ENCODE assay signal across 12 cellular contexts in genomic region chr5:150053231-150053626, GRCh38. TPM values are rescaled to one million over a fixed set of nuclear protein-coding genes. Genes with fewer than 3 reads are reported as not detected.
DNase-seq lines count a peak whose midpoint lies in the region; ATAC-seq and TF ChIP-seq lines count a peak whose summit lies in the region.
"Had no signal": no experiment of that assay in that cellular context is flagged by ENCODE, and none has a peak within 500 bp of the region (broad histone marks: within the 10 kb centered on the region; RNA-seq: fewer than 3 reads in every experiment).

No MANE protein-coding gene starts in this region.

- H3K9me3 Mint-ChIP-seq in activated naive CD8-positive, alpha-beta T cell (ENCODE audit: low read depth) = no peaks in the 10 kb centered on the region
- no peaks in the 10 kb centered on the region for H3K9me3 Mint-ChIP-seq in activated naive CD8-positive, alpha-beta T cell treated with anti-CD3 and anti-CD28 coated beads for 36 hours

- ATAC-seq in SK-N-SH treated with all-trans-retinoic acid at 6 μM for 48 hours (peak; percentile 83), GM21786 (IDR thresholded peaks at IDR 0.05; ENCODE audit: unreplicated experiment) (no peak)

- peaks cover 2% of the 10 kb centered on the region for H3K36me3 Mint-ChIP-seq in activated naive CD8-positive, alpha-beta T cell
- peaks cover 23% of the 10 kb centered on the region for H3K36me3 Mint-ChIP-seq in activated naive CD8-positive, alpha-beta T cell treated with anti-CD3 and anti-CD28 coated beads for 36 hours

- no peak for TF ChIP-seq CTCF in fibroblast of mammary gland (conservative IDR thresholded peaks at IDR 0.05; ENCODE audit: control insufficient read depth, insufficient read depth, low read depth, low read length)

- no peak overlapping the region for H3K4me3 ChIP-seq in fibroblast of mammary gland (ENCODE audit: control insufficient read depth, low read depth, low read length)

- peak overlapping the region; percentile 16 for H3K27ac Mint-ChIP-seq in activated naive CD8-positive, alpha-beta T cell
- H3K27ac Mint-ChIP-seq in activated naive CD8-positive, alpha-beta T cell treated with anti-CD3 and anti-CD28 coated beads for 36 hours = no peak overlapping the region

- H3K4me1 Mint-ChIP-seq in activated naive CD8-positive, alpha-beta T cell (ENCODE audit: low read depth) = no peaks in the 10 kb centered on the region
- no peaks in the 10 kb centered on the region for H3K4me1 Mint-ChIP-seq in activated naive CD8-positive, alpha-beta T cell treated with anti-CD3 and anti-CD28 coated beads for 36 hours

- no peaks in the 10 kb centered on the region for H3K27me3 Mint-ChIP-seq in activated naive CD8-positive, alpha-beta T cell
- no peaks in the 10 kb centered on the region for H3K27me3 Mint-ChIP-seq in activated naive CD8-positive, alpha-beta T cell treated with anti-CD3 and anti-CD28 coated beads for 36 hours

- DNase-seq in activated naive CD8-positive, alpha-beta T cell treated with anti-CD3 and anti-CD28 coated beads for 36 hours = no peak
- DNase-seq in fibroblast of mammary gland (ENCODE audit: low read depth) (peak; percentile 86), NCI-H187 (lab: John Stamatoyannopoulos, UW) (no peak), DMS 273 (lab: John Stamatoyannopoulos, UW; ENCODE audit: unreplicated experiment) (no peak), SKM-1 (lab: John Stamatoyannopoulos, UW; ENCODE audit: unreplicated experiment) (no peak)
- DNase-seq: aorta, DMS153, NCI-H2029 had no signal

- H3K4me3 Mint-ChIP-seq in activated naive CD8-positive, alpha-beta T cell = no peak overlapping the region
- no peak overlapping the region for H3K4me3 Mint-ChIP-seq in activated naive CD8-positive, alpha-beta T cell treated with anti-CD3 and anti-CD28 coated beads for 36 hours

TF ChIP-seq in SK-N-SH treated with all-trans-retinoic acid at 6 μM for 48 hours, 23 proteins besides CTCF, POLR2A, EP300 and RAD21:
- no peak for TF ChIP-seq RARB (CRISPR knock-in tag; IDR thresholded peaks at IDR 0.05)
- no peak for TF ChIP-seq CSRNP3 (CRISPR knock-in tag; IDR thresholded peaks at IDR 0.05)
- TF ChIP-seq POU6F1 (CRISPR knock-in tag; IDR thresholded peaks at IDR 0.05; ENCODE audit: borderline replicate concordance, low read depth) = no peak
- no peak for TF ChIP-seq ZC3H10 (CRISPR knock-in tag; IDR thresholded peaks at IDR 0.05)
- no peak for TF ChIP-seq ZNF8 (CRISPR knock-in tag; IDR thresholded peaks at IDR 0.05)

RNA-seq across cellular contexts. Expression of gene CSF1R, which starts 33.1 kb away (rescaled TPM):
- total RNA-seq in activated naive CD8-positive, alpha-beta T cell treated with anti-CD3 and anti-CD28 coated beads for 36 hours = not detected
- total RNA-seq: T-helper 2 cell treated with Interferon-gamma antibody and Interleukin-4, amounts not matched to agents 100 ng/mL and 5 ng/mL, for 36 hours had no signal

RNA-seq across cellular contexts. Expression of gene HMGXB3, which starts 52.7 kb away (rescaled TPM):
- total RNA-seq in activated naive CD8-positive, alpha-beta T cell treated with anti-CD3 and anti-CD28 coated beads for 36 hours = 10 to 100 TPM; 36.7 to 38.3 TPM

RNA-seq across cellular contexts. Expression of gene TIGD6, which starts 52.8 kb away (rescaled TPM):
- 1 to 10 TPM; 1.7 to 1.9 TPM for total RNA-seq in activated naive CD8-positive, alpha-beta T cell treated with anti-CD3 and anti-CD28 coated beads for 36 hours
